In the genomic region with DNA sequence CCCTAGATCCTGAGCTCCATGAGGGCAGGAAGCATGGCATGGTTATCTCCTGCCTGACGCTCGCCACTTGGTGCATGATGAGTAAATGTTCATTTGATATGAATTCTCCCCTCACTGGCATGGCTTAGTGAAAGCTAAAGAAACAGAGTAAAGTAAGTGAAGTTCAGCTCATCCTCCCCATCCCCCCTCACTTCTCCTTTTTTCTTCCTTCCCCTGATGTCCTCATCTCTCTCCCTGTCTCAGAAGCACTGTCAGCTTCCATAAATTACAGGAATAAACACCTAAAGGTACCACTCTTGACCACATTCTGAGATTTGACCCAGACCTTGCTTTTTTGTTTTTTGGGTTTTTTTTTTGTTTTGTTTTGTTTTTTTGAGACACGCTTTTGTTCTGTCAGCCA, we compare ENCODE assay signal across 25 cellular contexts.
DNase-seq lines count a peak whose midpoint lies in the region; ATAC-seq and TF ChIP-seq lines count a peak whose summit lies in the region.
"Had no signal": no experiment of that assay in that cellular context is flagged by ENCODE, and none has a peak within 500 bp of the region (broad histone marks: within the 10 kb centered on the region; RNA-seq: fewer than 3 reads in every experiment).

No MANE protein-coding gene starts in this region.

- no peak for ATAC-seq in GM21619 (IDR thresholded peaks at IDR 0.05; ENCODE audit: unreplicated experiment)
- ATAC-seq: CD8-positive, alpha-beta T cell; left colon had no signal

- no peak overlapping the region for H3K4me3 ChIP-seq in HL-60 (replicated peaks; ENCODE audit: insufficient read depth, low read length)
- H3K4me3 ChIP-seq: cardiac muscle cell, dorsolateral prefrontal cortex, SJCRH30 had no signal

- no peak for TF ChIP-seq CTCF in HL-60 (IDR thresholded peaks at IDR 0.05; ENCODE audit: insufficient read depth, low read length)

- H3K27me3 ChIP-seq in HL-60 (ENCODE audit: insufficient read depth, poor library complexity, severe bottlenecking) = no peaks in the 10 kb centered on the region
- H3K27me3 ChIP-seq: cardiac muscle cell, dorsolateral prefrontal cortex, SJCRH30 had no signal

- DNase-seq in Ammon's horn (ENCODE audit: low spot score) = peak; percentile 56
- DNase-seq in HL-60 (ENCODE audit: low read depth in 1 of 2, low spot score in 1 of 2) = peak in 1 of 2 experiments; percentile 34
- peak; percentile 64 for DNase-seq in OCI-M1 (lab: John Stamatoyannopoulos, UW)
- DNase-seq in medulla oblongata (ENCODE audit: extremely low spot score) = peak; percentile 62
- no peak for DNase-seq in SHP77 treated with DMSO at 0.1 percent for 48 hours (lab: John Stamatoyannopoulos, UW)
- DNase-seq in NCI-H2107 treated with DMSO at 0.1 percent for 48 hours (lab: John Stamatoyannopoulos, UW; ENCODE audit: unreplicated experiment) = no peak
- no peak for DNase-seq in NCI-H510A (lab: John Stamatoyannopoulos, UW)
- DNase-seq: activated CD4-positive, alpha-beta memory T cell treated with anti-CD3 and anti-CD28 coated beads, Interleukin-2, amount 10 ng/mL, durations not matched to agents 7 days and 5 days; activated CD4-positive, CD25-positive, alpha-beta regulatory T cell; activated naive CD4-positive, alpha-beta T cell; activated T-cell treated with anti-CD3 and anti-CD28 coated beads, Interleukin-2, amount 50 U/mL, for 1 hour; CD8-positive, alpha-beta T cell; dorsolateral prefrontal cortex; HCEC 1CT; head of caudate nucleus; left colon; NCI-H1048; NCI-H187 treated with DMSO at 0.1 percent for 48 hours; NCI-H226; NCI-H774; posterior cingulate gyrus; SJCRH30; substantia nigra had no signal

- peak overlapping the region; percentile 28; the same call in 1 of the 2 replicates for H3K27ac ChIP-seq in HL-60 (replicated peaks)
- H3K27ac ChIP-seq: cardiac muscle cell, dorsolateral prefrontal cortex, SJCRH30 had no signal

Comparison
In these comparisons a context has a peak if more than half of its experiments do, and no peak if none do; other contexts are left out.
1. DNase-seq: peak in Ammon's horn (single experiment), OCI-M1 (single experiment) and medulla oblongata (single experiment); none in SHP77 treated with DMSO at 0.1 percent for 48 hours (single experiment), NCI-H2107 treated with DMSO at 0.1 percent for 48 hours (single experiment) and NCI-H510A (single experiment).